In the genomic region with DNA sequence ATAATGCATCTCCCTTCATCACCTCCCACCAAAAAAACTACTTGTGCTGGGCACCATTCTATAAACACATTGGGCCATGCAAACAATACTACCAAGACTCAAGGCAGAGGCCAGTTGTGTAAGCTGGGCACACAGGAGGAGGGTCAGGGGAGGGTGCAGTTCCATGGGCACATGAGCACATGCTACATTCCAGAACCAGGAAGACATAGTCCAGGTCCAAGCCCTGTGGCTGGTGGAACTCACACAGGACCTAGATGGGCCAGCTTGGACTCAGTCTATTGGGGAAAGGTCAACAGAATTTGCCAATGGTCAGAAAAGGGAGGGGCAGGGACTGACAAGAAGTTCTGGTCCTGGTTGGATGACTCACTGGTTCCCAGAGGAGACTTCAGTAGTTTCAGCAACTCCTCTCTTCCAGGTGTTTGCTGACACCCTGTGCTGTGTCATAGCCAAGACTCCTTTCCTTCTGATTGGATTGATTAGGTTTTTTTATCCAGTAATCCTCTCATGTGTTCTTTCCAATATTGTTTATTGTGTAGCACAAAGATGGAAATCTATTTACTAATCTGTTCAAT, we compare ENCODE assay signal across 20 cellular contexts.
DNase-seq lines count a peak whose midpoint lies in the region; ATAC-seq, FAIRE-seq and TF ChIP-seq lines count a peak whose summit lies in the region.
"Had no signal": no experiment of that assay in that cellular context is flagged by ENCODE, and none has a peak within 500 bp of the region (broad histone marks: within the 10 kb centered on the region; RNA-seq: fewer than 3 reads in every experiment).

No MANE protein-coding gene starts in this region.

- CTCF ChIA-PET in MCF 10A (lab: Yijun Ruan, JAX) (interaction anchor here (1.8 kb wide), 1 partner anchor 313 kb away, joined by 10 read pairs; no protein-coding TSS in a partner anchor), mammary epithelial cell (lab: Charles Lee; ENCODE audit: low non-redundant PET) (no interaction called here)
- CTCF ChIA-PET in activated CD8-positive, alpha-beta T cell treated with anti-CD3 and anti-CD28 coated beads for 36 hours (lab: Charles Lee) = no interaction called here

- no peak overlapping the region for H3K4me2 ChIP-seq in mammary epithelial cell (ENCODE audit: insufficient read depth, low read depth, low read length)

- in situ Hi-C loops in mammary epithelial cell (cut with MboI; ENCODE audit: low sequenced_read_pairs in 2 of 2) = no loop called here

- no peaks in the 10 kb centered on the region for H3K79me2 ChIP-seq in mammary epithelial cell (ENCODE audit: insufficient read depth, low read length)

- H3K4me1 ChIP-seq in mammary epithelial cell (ENCODE audit: insufficient read depth, low read length) = no peaks in the 10 kb centered on the region
- no peaks in the 10 kb centered on the region for H3K4me1 ChIP-seq in small intestine (ENCODE audit: control insufficient read depth in 2 of 2, insufficient read depth in 1 of 2, low read depth in 1 of 2, low read length in 1 of 2)
- H3K4me1 ChIP-seq: HAP-1 had no signal

- no peaks in the 10 kb centered on the region for H3K36me3 Mint-ChIP-seq in MCF 10A (ENCODE audit: insufficient read depth, unreplicated experiment)
- H3K36me3 Mint-ChIP-seq in activated CD8-positive, alpha-beta T cell treated with anti-CD3 and anti-CD28 coated beads for 36 hours (ENCODE audit: low read depth) = no peaks in the 10 kb centered on the region

- no peaks in the 10 kb centered on the region for H3K27me3 ChIP-seq in mammary epithelial cell (ENCODE audit: insufficient read depth, low read length)
- H3K27me3 ChIP-seq in small intestine (ENCODE audit: control insufficient read depth in 2 of 2, insufficient read depth in 2 of 2, low read length in 2 of 2) = peaks cover 0 to 2% of the 10 kb centered on the region in 2 donors

- H3K36me3 ChIP-seq in mammary epithelial cell (ENCODE audit: insufficient read depth, low read length) = no peaks in the 10 kb centered on the region
- no peaks in the 10 kb centered on the region for H3K36me3 ChIP-seq in small intestine (ENCODE audit: control insufficient read depth in 2 of 2, insufficient read depth in 2 of 2, low read length in 2 of 2)
- H3K36me3 ChIP-seq: HAP-1 had no signal

- TF ChIP-seq CTCF in MCF 10A (IDR thresholded peaks at IDR 0.05; ENCODE audit: unreplicated experiment) (no peak), mammary epithelial cell (conservative IDR thresholded peaks at IDR 0.05 in 1 of 2, IDR thresholded peaks at IDR 0.05 in 1 of 2; ENCODE audit: extremely low read depth in 1 of 2, insufficient read depth in 1 of 2, low read depth in 1 of 2, low read length in 2 of 2) (no peak)
- TF ChIP-seq CTCF in activated CD8-positive, alpha-beta T cell treated with anti-CD3 and anti-CD28 coated beads for 36 hours (IDR thresholded peaks at IDR 0.05) = no peak

- DNase-seq in MCF 10A (ENCODE audit: unreplicated experiment) = peak; percentile 9
- DNase-seq in mammary epithelial cell = no peak
- DNase-seq in kidney tubule cell (ENCODE audit: low spot score) = peak; percentile 24
- DNase-seq in small intestine = peak; percentile 9
- no peak for DNase-seq in activated CD8-positive, alpha-beta T cell treated with anti-CD3 and anti-CD28 coated beads for 36 hours
- DNase-seq in iPS-NIHi11 (ENCODE audit: low spot score) = no peak
- no peak for DNase-seq in NOMO-1 treated with dmso at 0.1 percent for 144 hours (lab: John Stamatoyannopoulos, UW; ENCODE audit: unreplicated experiment)
- DNase-seq: 8988T; C1 segment of cervical spinal cord; Calu3; CD4-positive, alpha-beta T cell; DMS 273 treated with DMSO at 0.1 percent for 48 hours; DMS79 treated with DMSO at 0.1 percent for 48 hours; EL had no signal

- dilution Hi-C loops in mammary epithelial cell (cut with HindIII; ENCODE audit: low sequenced_read_pairs) = no loop called here

- no peaks in the 10 kb centered on the region for H3K4me1 Mint-ChIP-seq in MCF 10A (ENCODE audit: insufficient read depth, unreplicated experiment)
- no peaks in the 10 kb centered on the region for H3K4me1 Mint-ChIP-seq in activated CD8-positive, alpha-beta T cell treated with anti-CD3 and anti-CD28 coated beads for 36 hours (ENCODE audit: low read depth)

- POLR2A ChIA-PET in MCF 10A (lab: Yijun Ruan, JAX) = no interaction called here
- POLR2A ChIA-PET in activated CD8-positive, alpha-beta T cell treated with anti-CD3 and anti-CD28 coated beads for 36 hours (lab: Charles Lee) = no interaction called here

- no peak overlapping the region for H3K27ac Mint-ChIP-seq in MCF 10A (ENCODE audit: low read depth, unreplicated experiment)
- H3K27ac Mint-ChIP-seq in activated CD8-positive, alpha-beta T cell treated with anti-CD3 and anti-CD28 coated beads for 36 hours = no peak overlapping the region
- H3K27ac Mint-ChIP-seq: CD4-positive, alpha-beta T cell had no signal

- intact Hi-C loops in MCF 10A (cut with micrococcal nuclease) = no loop called here
- intact Hi-C loops in mammary epithelial cell (cut with micrococcal nuclease) = no loop called here
- intact Hi-C loops in activated CD8-positive, alpha-beta T cell treated with anti-CD3 and anti-CD28 coated beads for 36 hours (cut with micrococcal nuclease) = no loop called here

- FAIRE-seq in small intestine (lab: Jason Lieb, UNC) = no peak
- FAIRE-seq: G401.6, GM12891, GM19239, H1 had no signal

- H3K9ac ChIP-seq in mammary epithelial cell (ENCODE audit: insufficient read depth, low read length) = no peak overlapping the region

- no peak overlapping the region for H3K27ac ChIP-seq in mammary epithelial cell (ENCODE audit: insufficient read depth, low read depth, low read length)
- no peak overlapping the region for H3K27ac ChIP-seq in small intestine (ENCODE audit: low read depth in 1 of 2, low read length in 1 of 2)
- H3K27ac ChIP-seq: HL-60 had no signal

- H2AFZ ChIP-seq in mammary epithelial cell (ENCODE audit: low read depth, low read length) = no peak overlapping the region

- H3K4me3 ChIP-seq in mammary epithelial cell (replicated peaks in 1 of 3; ENCODE audit: insufficient read depth in 1 of 3, low read depth in 2 of 3, low read length in 3 of 3) (no peak overlapping the region), small intestine (ENCODE audit: low read depth in 1 of 2, low read length in 2 of 2) (no peak overlapping the region)
- H3K4me3 ChIP-seq: HAP-1 had no signal

- no peak overlapping the region for H3K4me3 Mint-ChIP-seq in MCF 10A (ENCODE audit: unreplicated experiment)
- H3K4me3 Mint-ChIP-seq in activated CD8-positive, alpha-beta T cell treated with anti-CD3 and anti-CD28 coated beads for 36 hours = no peak overlapping the region
- H3K4me3 Mint-ChIP-seq: CD4-positive, alpha-beta T cell had no signal

- H3K9me3 Mint-ChIP-seq in MCF 10A (ENCODE audit: unreplicated experiment) = peaks cover 16% of the 10 kb centered on the region
- no peaks in the 10 kb centered on the region for H3K9me3 Mint-ChIP-seq in activated CD8-positive, alpha-beta T cell treated with anti-CD3 and anti-CD28 coated beads for 36 hours
- H3K9me3 Mint-ChIP-seq: CD4-positive, alpha-beta T cell had no signal

- no peaks in the 10 kb centered on the region for H4K20me1 ChIP-seq in mammary epithelial cell (ENCODE audit: insufficient read depth, low read length)

- H3K27me3 Mint-ChIP-seq in MCF 10A (ENCODE audit: insufficient read depth, unreplicated experiment) = no peaks in the 10 kb centered on the region
- peaks cover 8% of the 10 kb centered on the region for H3K27me3 Mint-ChIP-seq in activated CD8-positive, alpha-beta T cell treated with anti-CD3 and anti-CD28 coated beads for 36 hours

- no peak for ATAC-seq in activated CD8-positive, alpha-beta T cell treated with anti-CD3 and anti-CD28 coated beads for 36 hours

- peaks cover 5% of the 10 kb centered on the region for H3K9me3 ChIP-seq in mammary epithelial cell (replicated peaks; ENCODE audit: insufficient read depth, low read length)
- no peaks in the 10 kb centered on the region for H3K9me3 ChIP-seq in small intestine (ENCODE audit: control insufficient read depth, low read depth)
- H3K9me3 ChIP-seq: HAP-1 had no signal

- BruUV-seq in MCF 10A (replicated peaks; lab: Mats Ljungman, UMichigan) (no TSS peak), mammary epithelial cell (replicated peaks; lab: Mats Ljungman, UMichigan) (no TSS peak)

Comparison
In these comparisons a context has a peak if more than half of its experiments do, and no peak if none do; other contexts are left out.
1. DNase-seq: peak in MCF 10A (single experiment), kidney tubule cell (single experiment) and small intestine (single experiment); none in mammary epithelial cell (single experiment), activated CD8-positive, alpha-beta T cell treated with anti-CD3 and anti-CD28 coated beads for 36 hours (single experiment), iPS-NIHi11 (single experiment) and NOMO-1 treated with dmso at 0.1 percent for 144 hours (single experiment).